23 cellular contexts compared by ENCODE assay signal in the genomic region with DNA sequence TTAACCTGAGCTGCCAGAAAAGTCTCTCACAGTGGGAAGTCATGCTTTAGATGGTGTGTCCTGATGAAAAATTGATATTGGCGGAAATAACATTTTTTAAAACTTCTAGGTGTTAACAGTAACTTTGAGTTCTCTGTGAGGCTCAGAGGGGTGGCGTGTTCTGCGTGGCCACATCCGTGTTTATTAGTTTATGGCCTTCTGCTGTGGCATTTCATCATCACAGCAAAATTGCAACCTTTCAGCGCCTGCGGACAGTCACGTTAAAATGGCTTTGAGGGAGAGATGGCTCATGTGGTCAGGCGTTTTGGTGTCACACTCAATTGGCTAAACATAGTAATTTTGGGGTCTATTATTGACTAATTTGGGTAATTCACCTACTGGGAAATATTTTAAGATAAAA. TPM values are rescaled to one million over a fixed set of nuclear protein-coding genes. Genes with fewer than 3 reads are reported as not detected.
DNase-seq lines count a peak whose midpoint lies in the region; ATAC-seq, FAIRE-seq and TF ChIP-seq lines count a peak whose summit lies in the region.
"Had no signal": no experiment of that assay in that cellular context is flagged by ENCODE, and none has a peak within 500 bp of the region (broad histone marks: within the 10 kb centered on the region; RNA-seq: fewer than 3 reads in every experiment).

No MANE protein-coding gene starts in this region.

- FAIRE-seq in urothelium cell line (lab: Jason Lieb, UNC), result no peak
- FAIRE-seq: bronchial epithelial cell, TTC549 had no signal

- H3K4me2 ChIP-seq in mesendoderm (ENCODE audit: low read length), result no peak overlapping the region

- no peaks in the 10 kb centered on the region for H3K27me3 ChIP-seq in adipocyte (replicated peaks; ENCODE audit: control insufficient read depth, insufficient read depth, low read length)
- H3K27me3 ChIP-seq in muscle layer of colon (ENCODE audit: control insufficient read depth in 1 of 2, insufficient read depth in 2 of 2, low read length in 2 of 2), result no peaks in the 10 kb centered on the region
- no peaks in the 10 kb centered on the region for H3K27me3 ChIP-seq in stomach
- no peaks in the 10 kb centered on the region for H3K27me3 ChIP-seq in mesendoderm (ENCODE audit: insufficient read depth, low read length, poor library complexity)
- H3K27me3 ChIP-seq: vagina had no signal

- H3K9me3 ChIP-seq in adipocyte (ENCODE audit: control insufficient read depth, low read length) (no peaks in the 10 kb centered on the region), muscle layer of colon (ENCODE audit: low read length) (no peaks in the 10 kb centered on the region), stomach (no peaks in the 10 kb centered on the region)
- H3K9me3 ChIP-seq: HAP-1, vagina had no signal

- H3K4me3 Mint-ChIP-seq in HFFc6, result no peak overlapping the region
- H3K4me3 Mint-ChIP-seq: activated CD8-positive, alpha-beta T cell treated with anti-CD3 and anti-CD28 coated beads, Interleukin-2, amount 10 ng/mL, durations not matched to agents 7 days and 5 days; endodermal cell; natural killer cell; stimulated activated naive CD8-positive, alpha-beta T cell treated with anti-CD3 and anti-CD28 coated beads, Interleukin-15, amount 100 ng/mL, for 72 hours had no signal

- peak overlapping the region; percentile 78; the same call in 1 of the 2 replicates for H3K27ac Mint-ChIP-seq in HFFc6
- no peak overlapping the region for H3K27ac Mint-ChIP-seq in activated naive CD4-positive, alpha-beta T cell treated with anti-CD3 and anti-CD28 coated beads, Interleukin-2, amount 50 U/mL, for 72 hours
- H3K27ac Mint-ChIP-seq: activated CD8-positive, alpha-beta T cell treated with anti-CD3 and anti-CD28 coated beads, Interleukin-2, amount 10 ng/mL, durations not matched to agents 7 days and 5 days; endodermal cell; natural killer cell; stimulated activated naive CD8-positive, alpha-beta T cell treated with anti-CD3 and anti-CD28 coated beads, Interleukin-15, amount 100 ng/mL, for 72 hours had no signal

- H3K27me3 Mint-ChIP-seq in HFFc6 (ENCODE audit: insufficient read depth), result peaks cover 1% of the 10 kb centered on the region; the same call in 1 of the 2 replicates

- H3K36me3 ChIP-seq in adipocyte (ENCODE audit: control insufficient read depth, insufficient read depth, low read length, severe bottlenecking), result peaks cover 2% of the 10 kb centered on the region
- no peaks in the 10 kb centered on the region for H3K36me3 ChIP-seq in muscle layer of colon (ENCODE audit: insufficient read depth, low read length)
- H3K36me3 ChIP-seq in stomach, result no peaks in the 10 kb centered on the region
- H3K36me3 ChIP-seq in mesendoderm (ENCODE audit: control insufficient read depth, insufficient read depth, low read length), result no peaks in the 10 kb centered on the region
- H3K36me3 ChIP-seq: HAP-1, vagina had no signal

- H4K5ac ChIP-seq in mesendoderm (ENCODE audit: low read length), result no peak overlapping the region

- no peak overlapping the region for H2BK15ac ChIP-seq in mesendoderm (replicated peaks; ENCODE audit: low read depth)

- H3K23ac ChIP-seq in mesendoderm (ENCODE audit: low read length), result no peak overlapping the region

- H3K27ac ChIP-seq in muscle layer of colon (ENCODE audit: low read depth, low read length), result peak overlapping the region; percentile 28
- peak overlapping the region in 3 of 5 donors; percentile 59 to 84 (median 78) for H3K27ac ChIP-seq in stomach
- no peak overlapping the region for H3K27ac ChIP-seq in mesendoderm (ENCODE audit: low read depth, low read length)

- H4K8ac ChIP-seq in mesendoderm (ENCODE audit: low read depth, low read length), result no peak overlapping the region

- peaks cover 27% of the 10 kb centered on the region for H3K4me1 ChIP-seq in adipocyte (ENCODE audit: control insufficient read depth, insufficient read depth, low read length)
- peaks cover 41% of the 10 kb centered on the region for H3K4me1 ChIP-seq in muscle layer of colon (ENCODE audit: insufficient read depth, low read length)
- H3K4me1 ChIP-seq in stomach, result peaks cover 0 to 36% (median 20%) of the 10 kb centered on the region in 4 donors
- no peaks in the 10 kb centered on the region for H3K4me1 ChIP-seq in mesendoderm (ENCODE audit: control insufficient read depth, low read depth, low read length)
- H3K4me1 ChIP-seq: HAP-1 had no signal

- no peak for TF ChIP-seq EP300 in stomach (IDR thresholded peaks at IDR 0.05)

- ATAC-seq in activated naive CD4-positive, alpha-beta T cell treated with anti-CD3 and anti-CD28 coated beads, Interleukin-2, amount 50 U/mL, for 72 hours, result no peak
- ATAC-seq: activated CD4-positive, CD25-positive, alpha-beta regulatory T cell treated with anti-CD3 and anti-CD28 coated beads, Interleukin-2, amount 50 U/mL, for 24 hours; activated CD8-positive, alpha-beta T cell treated with anti-CD3 and anti-CD28 coated beads, Interleukin-2, amount 10 ng/mL, durations not matched to agents 7 days and 5 days; stimulated activated naive CD8-positive, alpha-beta T cell treated with anti-CD3 and anti-CD28 coated beads, Interleukin-15, amount 100 ng/mL, for 72 hours had no signal

- no peaks in the 10 kb centered on the region for H3K79me2 ChIP-seq in mesendoderm (ENCODE audit: control insufficient read depth, insufficient read depth, low read length)

- WGBS in stomach, 5 donors, result 86 to 93% (median 90%) methylated on average over 8 of the region's 8 CpGs
- no CpG with 5 or more reads among the region's 8 CpGs for WGBS in mesendoderm (ENCODE audit: extremely low coverage, insufficient coverage, low lambda C conversion rate)

- no peaks in the 10 kb centered on the region for H3K9me3 Mint-ChIP-seq in HFFc6
- H3K9me3 Mint-ChIP-seq in activated naive CD4-positive, alpha-beta T cell treated with anti-CD3 and anti-CD28 coated beads, Interleukin-2, amount 50 U/mL, for 72 hours, result no peaks in the 10 kb centered on the region
- H3K9me3 Mint-ChIP-seq: endodermal cell; natural killer cell; stimulated activated naive CD8-positive, alpha-beta T cell treated with anti-CD3 and anti-CD28 coated beads, Interleukin-15, amount 100 ng/mL, for 72 hours had no signal

- H3K18ac ChIP-seq in mesendoderm (ENCODE audit: low read length), result no peak overlapping the region

- no peak overlapping the region for H3K4ac ChIP-seq in mesendoderm (ENCODE audit: low read depth, low read length)

- no peak overlapping the region for H3K56ac ChIP-seq in mesendoderm (ENCODE audit: low read length)

- TF ChIP-seq CTCF in HFFc6 (IDR thresholded peaks at IDR 0.05) (no peak), stomach (IDR thresholded peaks at IDR 0.05) (no peak)

- H3K9ac ChIP-seq in adipocyte (ENCODE audit: low read length) (peak overlapping the region; percentile 44), muscle layer of colon (ENCODE audit: low read length) (no peak overlapping the region), mesendoderm (ENCODE audit: low read length) (no peak overlapping the region)

- no peak overlapping the region for H2AK5ac ChIP-seq in mesendoderm (ENCODE audit: low read length)

- no peak for TF ChIP-seq POLR2A in stomach (IDR thresholded peaks at IDR 0.05)

- intact Hi-C loops in stomach (cut with DNase I; ENCODE audit: low total_unique reads), result no loop called here

- no peaks in the 10 kb centered on the region for H3K36me3 Mint-ChIP-seq in HFFc6 (ENCODE audit: low read depth)
- no peaks in the 10 kb centered on the region for H3K36me3 Mint-ChIP-seq in activated naive CD4-positive, alpha-beta T cell treated with anti-CD3 and anti-CD28 coated beads, Interleukin-2, amount 50 U/mL, for 72 hours
- H3K36me3 Mint-ChIP-seq: natural killer cell had no signal

- H3K79me1 ChIP-seq in mesendoderm (ENCODE audit: low read length), result no peaks in the 10 kb centered on the region

- H3K4me3 ChIP-seq in adipocyte (ENCODE audit: low read length), result no peak overlapping the region
- no peak overlapping the region for H3K4me3 ChIP-seq in muscle layer of colon (ENCODE audit: low read depth in 1 of 2, low read length in 2 of 2)
- no peak overlapping the region for H3K4me3 ChIP-seq in stomach
- no peak overlapping the region for H3K4me3 ChIP-seq in mesendoderm (ENCODE audit: low read length)
- H3K4me3 ChIP-seq: HAP-1, vagina had no signal

- DNase-seq in HFFc6 (no peak), adipocyte (ENCODE audit: low read depth) (no peak), stomach (no peak), dedifferentiated amniotic fluid mesenchymal stem cell (ENCODE audit: extremely low spot score) (no peak), mesendoderm (no peak), urothelium cell line (ENCODE audit: low spot score) (no peak)
- no peak for DNase-seq in activated naive CD4-positive, alpha-beta T cell treated with anti-CD3 and anti-CD28 coated beads, Interleukin-2, amount 50 U/mL, for 72 hours (ENCODE audit: low spot score in 2 of 2)
- DNase-seq: activated CD8-positive, alpha-beta T cell treated with anti-CD3 and anti-CD28 coated beads, Interleukin-2, amount 10 ng/mL, durations not matched to agents 7 days and 5 days; activated gamma-delta T cell treated with Interleukin-2 at 50 U/mL for 16 hours; activated T-cell treated with anti-CD3 and anti-CD28 coated beads, Interleukin-2, amount 50 U/mL, for 1 hour; C1 segment of cervical spinal cord; cortex of kidney; natural killer cell; NCI-H1092 treated with DMSO at 0.1 percent for 48 hours; NCI-H187 treated with DMSO at 0.1 percent for 48 hours; stimulated activated naive CD8-positive, alpha-beta T cell treated with anti-CD3 and anti-CD28 coated beads, Interleukin-15, amount 100 ng/mL, for 72 hours had no signal

- peaks cover 37% of the 10 kb centered on the region for H3K4me1 Mint-ChIP-seq in HFFc6 (ENCODE audit: low read depth)
- H3K4me1 Mint-ChIP-seq: natural killer cell; stimulated activated naive CD8-positive, alpha-beta T cell treated with anti-CD3 and anti-CD28 coated beads, Interleukin-15, amount 100 ng/mL, for 72 hours had no signal

- H2BK5ac ChIP-seq in mesendoderm (ENCODE audit: low read length), result no peak overlapping the region

- no peak overlapping the region for H2BK120ac ChIP-seq in mesendoderm (ENCODE audit: low read depth, low read length)

RNA-seq across cellular contexts. Expression of gene KLHL29, which starts 42.4 kb away (rescaled TPM):
- 1 to 10 TPM; 7.4 to 9.7 (median 8.6) TPM for total RNA-seq in HFFc6 (2021; fragmentation: NEBNext Ultra II Directional; extraction: Animal tissue kit (Norgen Biotek cat#: 25700))
- total RNA-seq in stomach, result 1 to 10 TPM in 4 of 5 donors, under 1 TPM in 1; under 0.01 to 6.6 (median 1.4) TPM
- polyA plus RNA-seq in stomach, result 1 to 10 TPM in 2 of 3 donors, under 1 TPM in 1; 0.31 to 3.0 (median 1.2) TPM
- total RNA-seq in activated naive CD4-positive, alpha-beta T cell treated with anti-CD3 and anti-CD28 coated beads, Interleukin-2, amount 50 U/mL, for 72 hours, result 1 to 10 TPM; 1.2 to 4.7 TPM
- polyA plus RNA-seq in mesendoderm (2013, experiment 1 of 2), result 1.7 TPM
- polyA plus RNA-seq in mesendoderm (2013, experiment 2 of 2), result 1.6 TPM
